ENCODE assay signal across 1 cellular context in genomic region chr5:27608992-27609391, GRCh38.
TF ChIP-seq lines count a peak whose summit lies in the region.

No MANE protein-coding gene starts in this region.

TF ChIP-seq in GM23338, 12 proteins besides CTCF, POLR2A, EP300 and RAD21 (continued from another document):
- no peak for TF ChIP-seq REST (IDR thresholded peaks at IDR 0.05; ENCODE audit: unreplicated experiment)
- TF ChIP-seq EZH2phosphoT487 (IDR thresholded peaks at IDR 0.05; ENCODE audit: unreplicated experiment) = no peak
- no peak for TF ChIP-seq ZNF114 (CRISPR knock-in tag; IDR thresholded peaks at IDR 0.05)
- TF ChIP-seq ZNF462 (CRISPR knock-in tag; IDR thresholded peaks at IDR 0.05) = no peak
- TF ChIP-seq ZNF331 (CRISPR knock-in tag; IDR thresholded peaks at IDR 0.05; ENCODE audit: low read depth) = no peak
- TF ChIP-seq EZH2 (IDR thresholded peaks at IDR 0.05; ENCODE audit: low read depth, unreplicated experiment) = no peak
- no peak for TF ChIP-seq POLR2AphosphoS5 (IDR thresholded peaks at IDR 0.05; ENCODE audit: low read depth)
- no peak; the same call in 1 of the 2 replicates for TF ChIP-seq CREB1 (CRISPR knock-in tag; IDR thresholded peaks at IDR 0.05; ENCODE audit: low read depth)
- TF ChIP-seq JUNB (IDR thresholded peaks at IDR 0.05; ENCODE audit: unreplicated experiment) = no peak
- no peak for TF ChIP-seq STAT1 (IDR thresholded peaks at IDR 0.05; ENCODE audit: unreplicated experiment)
- TF ChIP-seq NANOG (IDR thresholded peaks at IDR 0.05; ENCODE audit: borderline replicate concordance) = no peak
TF ChIP-seq in GM23338: peak in this region for 0.
